2 cellular contexts compared by ENCODE assay signal in genomic region chr11:13635290-13635689, GRCh38.
TF ChIP-seq lines count a peak whose summit lies in the region.

No MANE protein-coding gene starts in this region.

TF ChIP-seq in GM23338, 12 proteins besides CTCF, POLR2A, EP300 and RAD21:
- TF ChIP-seq ZNF462 (CRISPR knock-in tag; IDR thresholded peaks at IDR 0.05) (no peak), ZNF114 (CRISPR knock-in tag; IDR thresholded peaks at IDR 0.05) (no peak), NANOG (IDR thresholded peaks at IDR 0.05; ENCODE audit: borderline replicate concordance) (no peak), ZNF331 (CRISPR knock-in tag; IDR thresholded peaks at IDR 0.05; ENCODE audit: low read depth) (no peak), EZH2 (IDR thresholded peaks at IDR 0.05; ENCODE audit: low read depth, unreplicated experiment) (no peak), EZH2phosphoT487 (IDR thresholded peaks at IDR 0.05; ENCODE audit: unreplicated experiment) (no peak), CREB1 (CRISPR knock-in tag; IDR thresholded peaks at IDR 0.05; ENCODE audit: low read depth) (no peak), POLR2AphosphoS5 (IDR thresholded peaks at IDR 0.05; ENCODE audit: low read depth) (no peak), STAT1 (IDR thresholded peaks at IDR 0.05; ENCODE audit: unreplicated experiment) (no peak), REST (IDR thresholded peaks at IDR 0.05; ENCODE audit: unreplicated experiment) (no peak), ETS1 (IDR thresholded peaks at IDR 0.05) (no peak), JUNB (IDR thresholded peaks at IDR 0.05; ENCODE audit: unreplicated experiment) (no peak)

TF ChIP-seq in H1, 55 proteins besides CTCF, POLR2A, EP300 and RAD21:
- no peak for TF ChIP-seq TBP (IDR thresholded peaks at IDR 0.05; ENCODE audit: low read depth, low read length)
- TF ChIP-seq SP4 (IDR thresholded peaks at IDR 0.05; ENCODE audit: low read length) = no peak
- TF ChIP-seq SP1 (IDR thresholded peaks at IDR 0.05; ENCODE audit: low read depth, low read length) = no peak
- TF ChIP-seq TEAD4 (IDR thresholded peaks at IDR 0.05; ENCODE audit: low read depth, low read length) = peak; percentile 59
TF ChIP-seq in H1: peak in this region for 1.
